Comparison of ENCODE assay signal across 16 cellular contexts in genomic region chr10:15817407-15818046, GRCh38. TPM values are rescaled to one million over a fixed set of nuclear protein-coding genes. Genes with fewer than 3 reads are reported as not detected.
DNase-seq lines count a peak whose midpoint lies in the region; ATAC-seq and TF ChIP-seq lines count a peak whose summit lies in the region.
"Had no signal": no experiment of that assay in that cellular context is flagged by ENCODE, and none has a peak within 500 bp of the region (broad histone marks: within the 10 kb centered on the region; RNA-seq: fewer than 3 reads in every experiment).

No MANE protein-coding gene starts in this region.

- H3K4me1 ChIP-seq in endodermal cell (ENCODE audit: control insufficient read depth, insufficient read depth, low read length): peaks cover 13% of the 10 kb centered on the region

- H3K4me3 ChIP-seq in endodermal cell (ENCODE audit: low read length): peak overlapping the region; percentile 24
- H3K4me3 ChIP-seq: sigmoid colon, tibial nerve had no signal

- H3K4me1 Mint-ChIP-seq in activated CD8-positive, alpha-beta T cell treated with anti-CD3 and anti-CD28 coated beads for 36 hours (ENCODE audit: low read depth): peaks cover 2% of the 10 kb centered on the region
- peaks cover 2% of the 10 kb centered on the region for H3K4me1 Mint-ChIP-seq in activated CD8-positive, alpha-beta T cell treated with anti-CD3 and anti-CD28 coated beads, Interleukin-2, amount 10 ng/mL, durations not matched to agents 7 days and 5 days (ENCODE audit: low read depth)
- H3K4me1 Mint-ChIP-seq in endodermal cell: peaks cover 38% of the 10 kb centered on the region
- H3K4me1 Mint-ChIP-seq in progenitor cell of endocrine pancreas (ENCODE audit: low read depth): peaks cover 13% of the 10 kb centered on the region
- H3K4me1 Mint-ChIP-seq: activated naive CD4-positive, alpha-beta T cell treated with anti-CD3 and anti-CD28 coated beads, Interleukin-2, amount 10 ng/mL, durations not matched to agents 7 days and 5 days had no signal

- 81 to 95% methylated on average over 2 to 3 of the region's 3 CpGs for WGBS in endodermal cell (ENCODE audit: insufficient coverage in 1 of 2, insufficient read length in 1 of 2), 2 experiments

- no peak for TF ChIP-seq CTCF in activated CD8-positive, alpha-beta T cell treated with anti-CD3 and anti-CD28 coated beads for 36 hours (IDR thresholded peaks at IDR 0.05)
- TF ChIP-seq CTCF in endodermal cell (conservative IDR thresholded peaks at IDR 0.05): no peak
- no peak for TF ChIP-seq CTCF in progenitor cell of endocrine pancreas (IDR thresholded peaks at IDR 0.05; ENCODE audit: unreplicated experiment)

- POLR2A ChIA-PET in activated CD8-positive, alpha-beta T cell treated with anti-CD3 and anti-CD28 coated beads for 36 hours (lab: Charles Lee): no interaction called here
- POLR2A ChIA-PET in activated CD8-positive, alpha-beta T cell treated with anti-CD3 and anti-CD28 coated beads, Interleukin-2, amount 10 ng/mL, durations not matched to agents 7 days and 5 days (lab: Charles Lee): no interaction called here

- H3K4me3 Mint-ChIP-seq in activated CD8-positive, alpha-beta T cell treated with anti-CD3 and anti-CD28 coated beads for 36 hours: no peak overlapping the region
- H3K4me3 Mint-ChIP-seq in activated CD8-positive, alpha-beta T cell treated with anti-CD3 and anti-CD28 coated beads, Interleukin-2, amount 10 ng/mL, durations not matched to agents 7 days and 5 days: no peak overlapping the region
- no peak overlapping the region for H3K4me3 Mint-ChIP-seq in endodermal cell
- H3K4me3 Mint-ChIP-seq in progenitor cell of endocrine pancreas (ENCODE audit: low read depth): no peak overlapping the region
- H3K4me3 Mint-ChIP-seq: activated naive CD4-positive, alpha-beta T cell treated with anti-CD3 and anti-CD28 coated beads, Interleukin-2, amount 10 ng/mL, durations not matched to agents 7 days and 5 days had no signal

- CTCF ChIA-PET in activated CD8-positive, alpha-beta T cell treated with anti-CD3 and anti-CD28 coated beads for 36 hours (lab: Charles Lee): no interaction called here
- CTCF ChIA-PET in activated CD8-positive, alpha-beta T cell treated with anti-CD3 and anti-CD28 coated beads, Interleukin-2, amount 10 ng/mL, durations not matched to agents 7 days and 5 days (lab: Charles Lee): no interaction called here

- no peak for DNase-seq in activated CD8-positive, alpha-beta T cell treated with anti-CD3 and anti-CD28 coated beads for 36 hours
- DNase-seq in activated CD8-positive, alpha-beta T cell treated with anti-CD3 and anti-CD28 coated beads, Interleukin-2, amount 10 ng/mL, durations not matched to agents 7 days and 5 days: no peak
- DNase-seq in HuH-7 (ENCODE audit: low spot score): peak; percentile 8
- DNase-seq in endodermal cell: no peak
- DNase-seq in progenitor cell of endocrine pancreas (ENCODE audit: low spot score, unreplicated experiment): no peak
- no peak for DNase-seq in NCI-H524 treated with DMSO at 0.1 percent for 48 hours (lab: John Stamatoyannopoulos, UW)
- DNase-seq: activated CD4-positive, CD25-positive, alpha-beta regulatory T cell; activated CD8-positive, alpha-beta memory T cell treated with anti-CD3 and anti-CD28 coated beads, Interleukin-2, amount 50 U/mL, for 48 hours; activated naive CD4-positive, alpha-beta T cell treated with anti-CD3 and anti-CD28 coated beads, Interleukin-2, amount 10 ng/mL, durations not matched to agents 7 days and 5 days; caudate nucleus; nucleus accumbens; sigmoid colon; stimulated activated CD4-positive, alpha-beta T cell treated with anti-CD3 and anti-CD28 coated beads, Interleukin-4, amount 100 ng/mL, for 1 hour had no signal

- H3K36me3 Mint-ChIP-seq in activated CD8-positive, alpha-beta T cell treated with anti-CD3 and anti-CD28 coated beads for 36 hours (ENCODE audit: low read depth): peaks cover 33% of the 10 kb centered on the region
- peaks cover 30% of the 10 kb centered on the region for H3K36me3 Mint-ChIP-seq in activated CD8-positive, alpha-beta T cell treated with anti-CD3 and anti-CD28 coated beads, Interleukin-2, amount 10 ng/mL, durations not matched to agents 7 days and 5 days (ENCODE audit: low read depth)
- H3K36me3 Mint-ChIP-seq in endodermal cell (ENCODE audit: low read depth) (peaks cover 13% of the 10 kb centered on the region), progenitor cell of endocrine pancreas (ENCODE audit: insufficient read depth) (peaks cover 8% of the 10 kb centered on the region)

- H3K9me3 ChIP-seq in endodermal cell (ENCODE audit: control insufficient read depth, low read length): no peaks in the 10 kb centered on the region
- H3K9me3 ChIP-seq: sigmoid colon, tibial nerve had no signal

- H3K27me3 ChIP-seq in endodermal cell (ENCODE audit: control insufficient read depth, insufficient read depth, low read length, poor library complexity, severe bottlenecking): no peaks in the 10 kb centered on the region
- H3K27me3 ChIP-seq: sigmoid colon, tibial nerve had no signal

- no peak overlapping the region for H3K9ac ChIP-seq in endodermal cell (ENCODE audit: extremely low read depth, low read length, poor library complexity, severe bottlenecking)

- no peaks in the 10 kb centered on the region for H3K9me3 Mint-ChIP-seq in activated CD8-positive, alpha-beta T cell treated with anti-CD3 and anti-CD28 coated beads for 36 hours
- no peaks in the 10 kb centered on the region for H3K9me3 Mint-ChIP-seq in activated CD8-positive, alpha-beta T cell treated with anti-CD3 and anti-CD28 coated beads, Interleukin-2, amount 10 ng/mL, durations not matched to agents 7 days and 5 days (ENCODE audit: insufficient read depth)
- H3K9me3 Mint-ChIP-seq in endodermal cell (no peaks in the 10 kb centered on the region), progenitor cell of endocrine pancreas (ENCODE audit: low read depth) (no peaks in the 10 kb centered on the region)
- H3K9me3 Mint-ChIP-seq: activated naive CD4-positive, alpha-beta T cell treated with anti-CD3 and anti-CD28 coated beads, Interleukin-2, amount 10 ng/mL, durations not matched to agents 7 days and 5 days had no signal

- peaks cover 33% of the 10 kb centered on the region for H3K36me3 ChIP-seq in endodermal cell (ENCODE audit: control insufficient read depth, insufficient read depth, low read length)

- peak overlapping the region; percentile 16 for H3K27ac Mint-ChIP-seq in activated CD8-positive, alpha-beta T cell treated with anti-CD3 and anti-CD28 coated beads for 36 hours
- H3K27ac Mint-ChIP-seq in activated CD8-positive, alpha-beta T cell treated with anti-CD3 and anti-CD28 coated beads, Interleukin-2, amount 10 ng/mL, durations not matched to agents 7 days and 5 days: no peak overlapping the region
- H3K27ac Mint-ChIP-seq in endodermal cell: peak overlapping the region; percentile 27
- peak overlapping the region; percentile 21 for H3K27ac Mint-ChIP-seq in progenitor cell of endocrine pancreas
- H3K27ac Mint-ChIP-seq: activated naive CD4-positive, alpha-beta T cell treated with anti-CD3 and anti-CD28 coated beads, Interleukin-2, amount 10 ng/mL, durations not matched to agents 7 days and 5 days had no signal

- no peaks in the 10 kb centered on the region for H3K27me3 Mint-ChIP-seq in activated CD8-positive, alpha-beta T cell treated with anti-CD3 and anti-CD28 coated beads for 36 hours
- H3K27me3 Mint-ChIP-seq in activated CD8-positive, alpha-beta T cell treated with anti-CD3 and anti-CD28 coated beads, Interleukin-2, amount 10 ng/mL, durations not matched to agents 7 days and 5 days (ENCODE audit: low read depth): no peaks in the 10 kb centered on the region
- no peaks in the 10 kb centered on the region for H3K27me3 Mint-ChIP-seq in endodermal cell (ENCODE audit: insufficient read depth)
- no peaks in the 10 kb centered on the region for H3K27me3 Mint-ChIP-seq in progenitor cell of endocrine pancreas
- H3K27me3 Mint-ChIP-seq: activated naive CD4-positive, alpha-beta T cell treated with anti-CD3 and anti-CD28 coated beads, Interleukin-2, amount 10 ng/mL, durations not matched to agents 7 days and 5 days had no signal

- ATAC-seq in activated CD8-positive, alpha-beta T cell treated with anti-CD3 and anti-CD28 coated beads for 36 hours: no peak
- ATAC-seq in activated CD8-positive, alpha-beta T cell treated with anti-CD3 and anti-CD28 coated beads, Interleukin-2, amount 10 ng/mL, durations not matched to agents 7 days and 5 days: no peak
- ATAC-seq in GM21723 (IDR thresholded peaks at IDR 0.05; ENCODE audit: unreplicated experiment) (no peak), GM21526 (IDR thresholded peaks at IDR 0.05; ENCODE audit: low FRiP score, unreplicated experiment) (no peak)

- H3K27ac ChIP-seq in endodermal cell (ENCODE audit: low read depth, low read length): no peak overlapping the region
- H3K27ac ChIP-seq: sigmoid colon had no signal

- intact Hi-C loops in activated CD8-positive, alpha-beta T cell treated with anti-CD3 and anti-CD28 coated beads for 36 hours (cut with micrococcal nuclease): no loop called here

RNA-seq across cellular contexts. Expression of gene MINDY3, which starts 42.8 kb away (rescaled TPM):
- total RNA-seq in activated CD8-positive, alpha-beta T cell treated with anti-CD3 and anti-CD28 coated beads for 36 hours: 10 to 100 TPM; 12.0 to 14.6 TPM
- 10 to 100 TPM; 16.5 to 17.9 TPM for total RNA-seq in activated CD8-positive, alpha-beta T cell treated with anti-CD3 and anti-CD28 coated beads, Interleukin-2, amount 10 ng/mL, durations not matched to agents 7 days and 5 days
- total RNA-seq in endodermal cell (10 to 100 TPM; 19.0 to 20.6 TPM), progenitor cell of endocrine pancreas (24.9 and 26.2 TPM in 2 replicates)
- 23.1 TPM for polyA plus RNA-seq in endodermal cell (2013, experiment 1 of 2)
- polyA plus RNA-seq in endodermal cell (2013, experiment 2 of 2): 21.7 TPM
